15 cellular contexts compared by ENCODE assay signal in genomic region chr5:74624009-74624408, GRCh38.
"Had no signal": no experiment of that assay in that cellular context is flagged by ENCODE, and none has a peak within 500 bp of the region (broad histone marks: within the 10 kb centered on the region; RNA-seq: fewer than 3 reads in every experiment).

No MANE protein-coding gene starts in this region.

- H3K27ac ChIP-seq: adrenal gland, neutrophil had no signal

- DNase-seq: activated CD4-positive, alpha-beta T cell treated with anti-CD3 and anti-CD28 coated beads, Interleukin-2, amount 10 ng/mL, durations not matched to agents 7 days and 5 days; activated CD8-positive, alpha-beta memory T cell treated with anti-CD3 and anti-CD28 coated beads, Interleukin-2, amount 50 U/mL, for 48 hours; activated gamma-delta T cell treated with Interleukin-2 at 50 U/mL for 16 hours; activated T-cell treated with anti-CD3 and anti-CD28 coated beads, Interleukin-2, amount 50 U/mL, for 72 hours; adrenal gland; caudate nucleus; stimulated activated naive B cell treated with anti-CD40 and anti-IgM and Interleukin-4, amounts not matched to agents 10 μg/mL and 1 μg/mL and 100 μg/mL, for 72 hours; T1000 had no signal

- H3K9me3 ChIP-seq: adrenal gland, neutrophil had no signal

- ATAC-seq: activated CD4-positive, CD25-positive, alpha-beta regulatory T cell treated with anti-CD3 and anti-CD28 coated beads, Interleukin-2, amount 50 U/mL, for 24 hours; activated naive CD4-positive, alpha-beta T cell treated with anti-CD3 and anti-CD28 coated beads, Interleukin-2, amount 50 U/mL, for 72 hours; activated T-cell treated with anti-CD3 and anti-CD28 coated beads, Interleukin-2, amount 50 U/mL, for 72 hours; left lobe of liver; stimulated activated naive B cell treated with anti-CD40 and anti-IgM and Interleukin-4, amounts not matched to agents 10 μg/mL and 1 μg/mL and 100 μg/mL, for 72 hours had no signal

- H3K4me1 Mint-ChIP-seq: activated CD4-positive, alpha-beta T cell treated with anti-CD3 and anti-CD28 coated beads, Interleukin-2, amount 10 ng/mL, durations not matched to agents 7 days and 5 days had no signal

- H3K36me3 ChIP-seq: adrenal gland had no signal

- H3K9me3 Mint-ChIP-seq: activated CD4-positive, alpha-beta T cell treated with anti-CD3 and anti-CD28 coated beads, Interleukin-2, amount 10 ng/mL, durations not matched to agents 7 days and 5 days; activated naive CD4-positive, alpha-beta T cell treated with anti-CD3 and anti-CD28 coated beads, Interleukin-2, amount 50 U/mL, for 72 hours; activated T-cell treated with anti-CD3 and anti-CD28 coated beads, Interleukin-2, amount 50 U/mL, for 72 hours; stimulated activated naive B cell treated with anti-CD40 and anti-IgM and Interleukin-4, amounts not matched to agents 10 μg/mL and 1 μg/mL and 100 μg/mL, for 72 hours had no signal

- FAIRE-seq: frontal cortex, kidney had no signal

- H3K4me3 Mint-ChIP-seq: activated CD4-positive, alpha-beta T cell treated with anti-CD3 and anti-CD28 coated beads, Interleukin-2, amount 10 ng/mL, durations not matched to agents 7 days and 5 days; activated T-cell treated with anti-CD3 and anti-CD28 coated beads, Interleukin-2, amount 50 U/mL, for 72 hours; stimulated activated naive B cell treated with anti-CD40 and anti-IgM and Interleukin-4, amounts not matched to agents 10 μg/mL and 1 μg/mL and 100 μg/mL, for 72 hours had no signal

- H3K4me3 ChIP-seq: adrenal gland, lung had no signal

- H3K27me3 ChIP-seq: neutrophil had no signal

- H3K4me1 ChIP-seq: adrenal gland had no signal

- H3K27ac Mint-ChIP-seq: activated CD4-positive, alpha-beta T cell treated with anti-CD3 and anti-CD28 coated beads, Interleukin-2, amount 10 ng/mL, durations not matched to agents 7 days and 5 days; activated naive CD4-positive, alpha-beta T cell treated with anti-CD3 and anti-CD28 coated beads, Interleukin-2, amount 50 U/mL, for 72 hours; activated T-cell treated with anti-CD3 and anti-CD28 coated beads, Interleukin-2, amount 50 U/mL, for 72 hours; stimulated activated naive B cell treated with anti-CD40 and anti-IgM and Interleukin-4, amounts not matched to agents 10 μg/mL and 1 μg/mL and 100 μg/mL, for 72 hours had no signal

- H3K36me3 Mint-ChIP-seq: activated naive CD4-positive, alpha-beta T cell treated with anti-CD3 and anti-CD28 coated beads, Interleukin-2, amount 50 U/mL, for 72 hours; stimulated activated naive B cell treated with anti-CD40 and anti-IgM and Interleukin-4, amounts not matched to agents 10 μg/mL and 1 μg/mL and 100 μg/mL, for 72 hours had no signal
